ENCODE assay signal across 18 cellular contexts in the genomic region with DNA sequence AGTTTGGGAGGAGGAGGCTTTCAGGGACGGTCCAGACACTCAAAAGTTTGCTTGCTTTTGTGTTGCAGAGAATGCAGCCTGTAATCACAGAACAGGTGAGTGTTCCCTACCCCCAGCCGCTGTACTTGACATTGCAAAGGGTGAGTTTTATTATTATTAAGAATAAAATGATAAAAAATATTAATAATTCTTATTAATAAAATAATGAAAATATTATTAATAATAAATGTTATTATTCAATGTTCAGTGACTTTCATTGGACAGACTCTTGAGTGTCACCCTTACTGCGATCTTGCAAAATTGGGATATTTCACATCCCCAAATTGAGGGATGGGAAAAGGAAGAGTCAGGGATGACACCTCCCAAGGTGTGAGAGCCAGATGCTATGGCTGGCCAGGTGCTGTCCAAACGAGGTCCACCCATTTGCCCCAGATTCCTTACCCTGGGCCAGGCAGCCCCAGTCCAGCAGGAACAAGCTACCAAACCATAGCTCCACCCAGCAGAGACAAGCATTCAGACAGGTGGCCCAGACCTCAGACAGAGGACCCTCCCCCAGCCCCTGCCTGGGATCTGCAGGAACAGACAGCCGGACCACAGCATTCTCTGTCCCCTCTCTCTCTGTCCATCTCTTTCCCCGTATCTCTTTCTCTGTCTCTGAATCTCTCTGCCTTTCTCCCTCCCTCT. TPM values are rescaled to one million over a fixed set of nuclear protein-coding genes. Genes with fewer than 3 reads are reported as not detected.
"Had no signal": no experiment of that assay in that cellular context is flagged by ENCODE, and none has a peak within 500 bp of the region (broad histone marks: within the 10 kb centered on the region; RNA-seq: fewer than 3 reads in every experiment).

No MANE protein-coding gene starts in this region.

- H3K27me3 Mint-ChIP-seq: activated CD4-positive, alpha-beta T cell treated with anti-CD3 and anti-CD28 coated beads, Interleukin-2, amount 10 ng/mL, durations not matched to agents 24 days and 14 days; activated CD8-positive, alpha-beta T cell treated with anti-CD3 and anti-CD28 coated beads for 36 hours; activated naive CD8-positive, alpha-beta T cell treated with anti-CD3 and anti-CD28 coated beads, Interleukin-2, amount 50 U/mL, for 24 hours; naive thymus-derived CD8-positive, alpha-beta T cell had no signal

- H3K36me3 ChIP-seq: brain microvascular endothelial cell had no signal

- H3K9me3 Mint-ChIP-seq: activated CD8-positive, alpha-beta T cell treated with anti-CD3 and anti-CD28 coated beads for 36 hours; activated naive CD8-positive, alpha-beta T cell treated with anti-CD3 and anti-CD28 coated beads, Interleukin-2, amount 50 U/mL, for 24 hours had no signal

- H3K9me3 ChIP-seq: gastrocnemius medialis had no signal

- H3K4me3 ChIP-seq: gastrocnemius medialis, heart left ventricle, left ventricle myocardium inferior, tibial nerve had no signal

- H3K27me3 ChIP-seq: brain microvascular endothelial cell, gastrocnemius medialis, heart left ventricle, neutrophil, tibial nerve had no signal

- DNase-seq: activated CD4-positive, alpha-beta T cell treated with anti-CD3 and anti-CD28 coated beads, Interleukin-2, amount 10 ng/mL, durations not matched to agents 24 days and 14 days; activated CD8-positive, alpha-beta T cell treated with anti-CD3 and anti-CD28 coated beads for 36 hours; activated naive CD4-positive, alpha-beta T cell treated with Interleukin-2 at 50 U/mL for 16 hours; activated naive CD8-positive, alpha-beta T cell treated with anti-CD3 and anti-CD28 coated beads, Interleukin-2, amount 50 U/mL, for 24 hours; activated T-cell treated with anti-CD3 and anti-CD28 coated beads, Interleukin-2, amount 50 U/mL, for 1 hour; anterior cingulate cortex; brain microvascular endothelial cell; cortex of kidney; gastrocnemius medialis; left ventricle myocardium inferior; naive thymus-derived CD8-positive, alpha-beta T cell; retina; stimulated activated naive CD4-positive, alpha-beta T cell treated with Interleukin-2 at 50 U/mL for 16 hours had no signal

- H3K27ac Mint-ChIP-seq: activated CD4-positive, alpha-beta T cell treated with anti-CD3 and anti-CD28 coated beads, Interleukin-2, amount 10 ng/mL, durations not matched to agents 24 days and 14 days; activated CD8-positive, alpha-beta T cell treated with anti-CD3 and anti-CD28 coated beads for 36 hours; activated naive CD8-positive, alpha-beta T cell treated with anti-CD3 and anti-CD28 coated beads, Interleukin-2, amount 50 U/mL, for 24 hours; activated T-helper 2 cell treated with anti-CD3 and anti-CD28 coated beads, Interferon-gamma antibody, Interleukin-2, Interleukin-4, amounts not matched to agents 10 μg/mL and 5 μg/mL and 100 μg/mL, durations not matched to agents 14 hours and 24 hours and 36 hours had no signal

- H3K27ac ChIP-seq: brain microvascular endothelial cell, gastrocnemius medialis, heart left ventricle, left ventricle myocardium inferior, neutrophil, tibial nerve had no signal

- ATAC-seq: activated naive CD8-positive, alpha-beta T cell treated with anti-CD3 and anti-CD28 coated beads, Interleukin-2, amount 50 U/mL, for 24 hours; esophagus mucosa; gastrocnemius medialis; heart left ventricle; naive thymus-derived CD8-positive, alpha-beta T cell had no signal

- H3K4me1 ChIP-seq: gastrocnemius medialis, left ventricle myocardium inferior had no signal

- H3K4me3 Mint-ChIP-seq: activated CD4-positive, alpha-beta T cell treated with anti-CD3 and anti-CD28 coated beads, Interleukin-2, amount 10 ng/mL, durations not matched to agents 24 days and 14 days; activated CD8-positive, alpha-beta T cell treated with anti-CD3 and anti-CD28 coated beads for 36 hours; activated naive CD8-positive, alpha-beta T cell treated with anti-CD3 and anti-CD28 coated beads, Interleukin-2, amount 50 U/mL, for 24 hours; naive thymus-derived CD8-positive, alpha-beta T cell had no signal

RNA-seq across cellular contexts. Expression of gene IL3RA, which starts 22.4 kb away (rescaled TPM):
- total RNA-seq: activated CD8-positive, alpha-beta T cell treated with anti-CD3 and anti-CD28 coated beads for 36 hours had no signal
